1 cellular context compared by ENCODE assay signal in genomic region chr1:156591432-156592157, GRCh38.
TF ChIP-seq lines count a peak whose summit lies in the region.

TSS of gene NAXE (plus strand) at chr1:156591776. CDS start at chr1:156591805, 29 bp downstream.

TF ChIP-seq in K562, 482 proteins besides CTCF, POLR2A, EP300 and RAD21 (continued from another document and continues in another):
- TF ChIP-seq E4F1 (CRISPR knock-in tag; IDR thresholded peaks at IDR 0.05; ENCODE audit: borderline replicate concordance) (no peak), KLF13 (tag; IDR thresholded peaks at IDR 0.05; ENCODE audit: borderline replicate concordance, low read depth) (0 out of 2 replicates have a peak, but pooled peaks have one; percentile 21), CBFA2T2 (conservative IDR thresholded peaks at IDR 0.05) (no peak), UBTF (IDR thresholded peaks at IDR 0.05; ENCODE audit: borderline replicate concordance in 1 of 2, low read depth in 2 of 2, low read length in 2 of 2) (0 out of 4 replicates have a peak, but pooled peaks of 1 of the 2 experiments have one; percentile 36), ZNF274 (IDR thresholded peaks at IDR 0.05; ENCODE audit: borderline replicate concordance, low read depth, low read length) (no peak), FOXK1 (CRISPR knock-in tag; IDR thresholded peaks at IDR 0.05; ENCODE audit: borderline replicate concordance) (no peak), SMARCA4 (IDR thresholded peaks at IDR 0.05) (no peak), HNRNPUL1 (IDR thresholded peaks at IDR 0.05; ENCODE audit: low read length) (no peak), SETDB1 (IDR thresholded peaks at IDR 0.05; ENCODE audit: low read length) (no peak), MTA2 (IDR thresholded peaks at IDR 0.05; ENCODE audit: low read depth) (no peak), ZNF592 (IDR thresholded peaks at IDR 0.05) (0 out of 2 replicates have a peak, but pooled peaks have one; percentile 17), ETV6 (IDR thresholded peaks at IDR 0.05; ENCODE audit: borderline replicate concordance in 1 of 2, low read depth in 2 of 2, low read length in 1 of 2) (no peak), ETV6 (CRISPR knock-in tag; IDR thresholded peaks at IDR 0.05; ENCODE audit: borderline replicate concordance) (no peak), ZNF395 (CRISPR knock-in tag; IDR thresholded peaks at IDR 0.05) (no peak), ATF2 (CRISPR knock-in tag; IDR thresholded peaks at IDR 0.05) (no peak), TEAD1 (CRISPR knock-in tag; IDR thresholded peaks at IDR 0.05) (peak in 1 of 2 experiments; percentile 78; a peak in 2 of 4 replicates), ZNF134 (CRISPR knock-in tag; conservative IDR thresholded peaks at IDR 0.05) (no peak), CBFB (CRISPR knock-in tag; IDR thresholded peaks at IDR 0.05) (0 out of 2 replicates have a peak, but pooled peaks have one; percentile 27), ZNF766 (CRISPR knock-in tag; conservative IDR thresholded peaks at IDR 0.05) (no peak), MAX (CRISPR knock-in tag; IDR thresholded peaks at IDR 0.05) (peak; percentile 76), ATF7 (IDR thresholded peaks at IDR 0.05) (0 out of 2 replicates have a peak, but pooled peaks have one; percentile 35), TAF9B (IDR thresholded peaks at IDR 0.05; ENCODE audit: partially characterized antibody) (peak; percentile 65), ZNF561 (CRISPR knock-in tag; conservative IDR thresholded peaks at IDR 0.05) (no peak), DMBX1 (CRISPR knock-in tag; IDR thresholded peaks at IDR 0.05; ENCODE audit: borderline replicate concordance) (no peak), ZNF583 (CRISPR knock-in tag; IDR thresholded peaks at IDR 0.05) (0 out of 2 replicates have a peak, but pooled peaks have one; percentile 41), POLR3A (IDR thresholded peaks at IDR 0.05; ENCODE audit: borderline replicate concordance, extremely low read depth, insufficient read depth, insufficient read length) (no peak), CBX2 (IDR thresholded peaks at IDR 0.05; ENCODE audit: insufficient read depth, low read length, poor library complexity, severe bottlenecking) (no peak), ZNF408 (CRISPR knock-in tag; IDR thresholded peaks at IDR 0.05; ENCODE audit: low read depth) (no peak), MGA (IDR thresholded peaks at IDR 0.05) (0 out of 2 replicates have a peak, but pooled peaks have one; percentile 36)
